In the genomic region with DNA sequence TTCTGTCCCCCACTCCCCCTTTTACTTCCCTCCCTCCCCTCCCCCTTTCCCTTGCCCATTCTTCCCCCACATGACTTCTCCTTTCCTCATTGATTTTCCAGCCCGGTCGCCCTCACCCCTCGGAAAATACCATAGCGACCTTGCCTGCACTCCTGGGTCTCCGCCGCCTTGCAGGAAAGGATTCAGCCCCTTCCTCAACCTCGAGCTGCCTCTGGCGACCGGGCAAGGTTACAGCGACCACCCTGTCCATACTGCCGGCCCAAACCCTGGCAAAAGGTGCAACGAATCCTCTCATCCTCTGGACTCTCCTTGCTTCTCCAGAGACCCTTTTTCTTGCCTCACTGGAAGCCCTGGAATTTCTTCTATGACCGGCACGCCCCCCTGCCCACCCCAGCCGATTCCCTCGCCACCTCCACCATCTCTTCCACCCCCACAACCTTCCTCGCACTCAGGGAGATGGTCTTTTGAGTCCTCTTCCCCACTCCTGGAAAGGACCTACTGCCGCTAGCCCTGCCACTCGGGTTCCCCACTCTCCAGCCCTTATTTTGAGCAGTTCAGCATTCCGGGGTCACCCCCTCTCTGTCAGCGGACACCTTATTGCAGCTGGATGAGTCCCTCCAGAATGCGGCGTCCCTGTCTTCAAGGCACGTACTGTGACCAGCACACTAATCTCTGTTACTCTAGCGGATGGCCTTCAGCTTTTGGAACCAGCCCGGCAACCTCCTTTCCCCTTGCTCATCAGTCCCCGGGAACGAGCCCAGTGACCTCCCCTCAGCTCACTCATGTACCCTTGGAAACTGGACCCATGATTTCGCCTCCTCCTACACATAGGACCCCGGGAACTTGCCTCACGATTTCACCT, we compare ENCODE assay signal across 6 cellular contexts. TPM values are rescaled to one million over a fixed set of nuclear protein-coding genes. Genes with fewer than 3 reads are reported as not detected.
DNase-seq lines count a peak whose midpoint lies in the region; ATAC-seq lines count a peak whose summit lies in the region.

No MANE protein-coding gene starts in this region.

- H4K12ac ChIP-seq in trophoblast cell (ENCODE audit: low read depth, low read length) = peak overlapping the region; percentile 87

- peak overlapping the region; percentile 7 for H3K27ac ChIP-seq in trophoblast cell (ENCODE audit: low read depth, low read length)

- DNase-seq in trophoblast cell (peak in 1 of 2 donors; percentile 7), iPS-NIHi11 (ENCODE audit: low spot score) (no peak)
- no peak for DNase-seq in central memory CD4-positive, alpha-beta T cell

- peaks cover 16 to 32% (median 19%) of the 10 kb centered on the region in 3 donors for H3K4me1 Mint-ChIP-seq in IgD-negative memory B cell
- peaks cover 61% of the 10 kb centered on the region for H3K4me1 Mint-ChIP-seq in dendritic cell treated with granulocyte-macrophage colony-stimulating factor and Interleukin-4, amounts not matched to agents 40 ng/mL and 50 ng/mL, for 4 days (ENCODE audit: low read depth)

- no peak overlapping the region for H3K23ac ChIP-seq in trophoblast cell (ENCODE audit: low read length)

- H2BK120ac ChIP-seq in trophoblast cell (ENCODE audit: insufficient read depth, low read length, poor library complexity) = no peak overlapping the region

- H3K27me3 ChIP-seq in trophoblast cell (ENCODE audit: insufficient read depth, low read length) = no peaks in the 10 kb centered on the region

- H3K79me1 ChIP-seq in trophoblast cell (ENCODE audit: low read length) = peaks cover 14% of the 10 kb centered on the region

- H3K27me3 Mint-ChIP-seq in IgD-negative memory B cell = no peaks in the 10 kb centered on the region
- H3K27me3 Mint-ChIP-seq in dendritic cell treated with granulocyte-macrophage colony-stimulating factor and Interleukin-4, amounts not matched to agents 40 ng/mL and 50 ng/mL, for 4 days = no peaks in the 10 kb centered on the region

- H3K18ac ChIP-seq in trophoblast cell (ENCODE audit: low read length) = peak overlapping the region; percentile 76

- peaks cover 4% of the 10 kb centered on the region for H3K36me3 Mint-ChIP-seq in IgD-negative memory B cell
- H3K36me3 Mint-ChIP-seq in dendritic cell treated with granulocyte-macrophage colony-stimulating factor and Interleukin-4, amounts not matched to agents 40 ng/mL and 50 ng/mL, for 4 days (ENCODE audit: low read depth) = peaks cover 64% of the 10 kb centered on the region

- H3K9me3 ChIP-seq in trophoblast cell (ENCODE audit: insufficient read depth, low read depth, low read length) = no peaks in the 10 kb centered on the region

- H3K9ac ChIP-seq in trophoblast cell (ENCODE audit: low read length) = peak overlapping the region; percentile 66

- WGBS in trophoblast cell (ENCODE audit: extremely low coverage, insufficient coverage, insufficient read length) = no CpG with 5 or more reads among the region's 31 CpGs

- H4K91ac ChIP-seq in trophoblast cell (ENCODE audit: low read depth, low read length) = peak overlapping the region; percentile 71

- H3K9me3 Mint-ChIP-seq in IgD-negative memory B cell = peaks cover 0 to 4% (median 0%) of the 10 kb centered on the region in 3 donors
- no peaks in the 10 kb centered on the region for H3K9me3 Mint-ChIP-seq in dendritic cell treated with granulocyte-macrophage colony-stimulating factor and Interleukin-4, amounts not matched to agents 40 ng/mL and 50 ng/mL, for 4 days

- peak overlapping the region; percentile 93 to 100 (median 99) for H3K4me3 Mint-ChIP-seq in IgD-negative memory B cell
- H3K4me3 Mint-ChIP-seq in dendritic cell treated with granulocyte-macrophage colony-stimulating factor and Interleukin-4, amounts not matched to agents 40 ng/mL and 50 ng/mL, for 4 days = peak overlapping the region; percentile 99

- intact Hi-C loops in dendritic cell treated with granulocyte-macrophage colony-stimulating factor and Interleukin-4, amounts not matched to agents 40 ng/mL and 50 ng/mL, for 4 days (cut with micrococcal nuclease) = loop anchor here (2.0 to 5.0 kb wide), 2 partner anchors 39 to 95 kb away; a partner anchor contains a TSS

- peak overlapping the region; percentile 20 for H2BK12ac ChIP-seq in trophoblast cell (ENCODE audit: low read length)

- peaks cover 20 to 24% of the 10 kb centered on the region in 2 experiments for H3K36me3 ChIP-seq in trophoblast cell (ENCODE audit: control insufficient read depth in 1 of 2, insufficient read depth in 2 of 2, low read length in 2 of 2)

- peak overlapping the region; percentile 78 for H3K4me3 ChIP-seq in trophoblast cell (ENCODE audit: low read depth, low read length)

- H4K8ac ChIP-seq in trophoblast cell (ENCODE audit: low read depth, low read length) = peak overlapping the region; percentile 95

- no peak overlapping the region for H2BK5ac ChIP-seq in trophoblast cell (ENCODE audit: low read depth, low read length, poor library complexity)

- H3K14ac ChIP-seq in trophoblast cell (ENCODE audit: low read length) = peak overlapping the region; percentile 78

- H3K4ac ChIP-seq in trophoblast cell (ENCODE audit: low read depth, low read length) = peak overlapping the region; percentile 26

- peaks cover 4% of the 10 kb centered on the region for H3K79me2 ChIP-seq in trophoblast cell (ENCODE audit: control insufficient read depth, insufficient read depth, low read length, poor library complexity)

- H2AFZ ChIP-seq in trophoblast cell (ENCODE audit: insufficient read depth, low read length, poor library complexity) = peak overlapping the region; percentile 85

- H3K4me1 ChIP-seq in trophoblast cell (ENCODE audit: control insufficient read depth in 1 of 2, insufficient read depth in 2 of 2, low read length in 2 of 2) = peaks cover 10 to 11% of the 10 kb centered on the region in 2 experiments

- peak overlapping the region; percentile 97 to 100 (median 99) for H3K27ac Mint-ChIP-seq in IgD-negative memory B cell
- H3K27ac Mint-ChIP-seq in dendritic cell treated with granulocyte-macrophage colony-stimulating factor and Interleukin-4, amounts not matched to agents 40 ng/mL and 50 ng/mL, for 4 days = peak overlapping the region; percentile 100

- H2AK5ac ChIP-seq in trophoblast cell (ENCODE audit: low read length) = no peak overlapping the region

- peak overlapping the region; percentile 99 for H3K4me2 ChIP-seq in trophoblast cell (ENCODE audit: low read length)

- ATAC-seq in HG02623 (IDR thresholded peaks at IDR 0.05; ENCODE audit: unreplicated experiment) = no peak

RNA-seq across cellular contexts. Expression of a gene that starts 0.8 kb away (rescaled TPM):
- 26.8 TPM for polyA plus RNA-seq in IgD-negative memory B cell
- polyA plus RNA-seq in trophoblast cell (2013) = 13.0 and 13.8 TPM in 2 replicates

RNA-seq across cellular contexts. Expression of a gene that starts 38.0 kb away (rescaled TPM):
- 310 TPM for polyA plus RNA-seq in IgD-negative memory B cell
- 434 and 442 TPM in 2 replicates for polyA plus RNA-seq in trophoblast cell (2013)

RNA-seq across cellular contexts. Expression of a gene that starts 38.0 kb away (rescaled TPM):
- polyA plus RNA-seq in IgD-negative memory B cell = 47.7 TPM
- 43.6 and 44.3 TPM in 2 replicates for polyA plus RNA-seq in trophoblast cell (2013)

RNA-seq across cellular contexts. Expression of a gene that starts 52.7 kb away (rescaled TPM):
- 1.2 TPM for polyA plus RNA-seq in IgD-negative memory B cell
- 2.6 and 2.7 TPM in 2 replicates for polyA plus RNA-seq in trophoblast cell (2013)
